ENCODE assay signal across 18 cellular contexts in genomic region chr10:108037061-108037460, GRCh38.
"Had no signal": no experiment of that assay in that cellular context is flagged by ENCODE, and none has a peak within 500 bp of the region (broad histone marks: within the 10 kb centered on the region; RNA-seq: fewer than 3 reads in every experiment).

No MANE protein-coding gene starts in this region.

- H3K9me3 ChIP-seq: SJSA1 had no signal

- H3K27me3 ChIP-seq: SJSA1 had no signal

- DNase-seq: KBM-7, NCI-H1092, NCI-H1105 treated with DMSO at 0.1 percent for 48 hours, NCI-H1417 treated with DMSO at 0.1 percent for 48 hours, NCI-H146, NCI-H1694 treated with DMSO at 0.1 percent for 48 hours, NCI-H1930, NCI-H2081, NCI-H2107, NCI-H2227 treated with DMSO at 0.1 percent for 48 hours, NCI-H524 treated with DMSO at 0.1 percent for 48 hours, NCI-H774, Right ventricle myocardium superior, RPMI8226, SIG-M5 had no signal

- H3K36me3 ChIP-seq: SJSA1 had no signal

- H3K4me1 ChIP-seq: SJSA1 had no signal

- H3K4me3 ChIP-seq: SJSA1, SK-N-MC had no signal

- H3K27ac ChIP-seq: HL-60, SJSA1, SK-N-MC had no signal
